ENCODE assay signal across 9 cellular contexts in genomic region chr9:121607434-121608248, GRCh38. TPM values are rescaled to one million over a fixed set of nuclear protein-coding genes. Genes with fewer than 3 reads are reported as not detected.
DNase-seq lines count a peak whose midpoint lies in the region; ATAC-seq and TF ChIP-seq lines count a peak whose summit lies in the region.
"Had no signal": no experiment of that assay in that cellular context is flagged by ENCODE, and none has a peak within 500 bp of the region (broad histone marks: within the 10 kb centered on the region; RNA-seq: fewer than 3 reads in every experiment).

No MANE protein-coding gene starts in this region.

- H3K9ac ChIP-seq in adipocyte (ENCODE audit: low read length) = no peak overlapping the region

- peak; percentile 18 for DNase-seq in DMS53 (lab: John Stamatoyannopoulos, UW)
- no peak for DNase-seq in DMS53 treated with DMSO at 0.1 percent for 48 hours (lab: John Stamatoyannopoulos, UW; ENCODE audit: unreplicated experiment)
- peak; percentile 43 for DNase-seq in adipocyte (ENCODE audit: low read depth)
- DNase-seq in right cardiac atrium = peak; percentile 73 to 85 (median 83)
- no peak for DNase-seq in tibial artery
- no peak for DNase-seq in GM19238 (ENCODE audit: insufficient read length, low spot score)
- DNase-seq: activated CD8-positive, alpha-beta memory T cell treated with anti-CD3 and anti-CD28 coated beads, Interleukin-2, amount 10 ng/mL, durations not matched to agents 7 days and 5 days had no signal

- H3K4me1 ChIP-seq in adipocyte (ENCODE audit: control insufficient read depth, insufficient read depth, low read length) (peaks cover 14% of the 10 kb centered on the region), right cardiac atrium (ENCODE audit: control insufficient read depth, insufficient read depth, low read length) (peaks cover 33% of the 10 kb centered on the region), tibial artery (peaks cover 0 to 63% (median 46%) of the 10 kb centered on the region in 4 donors)

- TF ChIP-seq CTCF in tibial artery (IDR thresholded peaks at IDR 0.05) = no peak

- peaks cover 24% of the 10 kb centered on the region for H3K27me3 ChIP-seq in adipocyte (replicated peaks; ENCODE audit: control insufficient read depth, insufficient read depth, low read length)
- no peaks in the 10 kb centered on the region for H3K27me3 ChIP-seq in right cardiac atrium (ENCODE audit: control insufficient read depth, insufficient read depth)
- H3K27me3 ChIP-seq in tibial artery = no peaks in the 10 kb centered on the region

- 15% methylated on average over 13 of the region's 13 CpGs for WGBS in right cardiac atrium

- intact Hi-C loops in right cardiac atrium (cut with DNase I) (no loop called here), tibial artery (cut with DNase I; ENCODE audit: low total_unique reads) (loop anchor here (10.0 kb wide), 1 partner anchor 167 kb away; no protein-coding TSS in a partner anchor)

- no peak overlapping the region for H3K4me3 ChIP-seq in adipocyte (ENCODE audit: low read length)
- peak overlapping the region; percentile 7 for H3K4me3 ChIP-seq in right cardiac atrium (ENCODE audit: low read length)
- peak overlapping the region in 1 of 2 donors; percentile 21 for H3K4me3 ChIP-seq in tibial artery

- H3K9me3 ChIP-seq in adipocyte (ENCODE audit: control insufficient read depth, low read length) (no peaks in the 10 kb centered on the region), right cardiac atrium (ENCODE audit: control insufficient read depth, low read length) (no peaks in the 10 kb centered on the region), tibial artery (no peaks in the 10 kb centered on the region)

- H3K27ac ChIP-seq in right cardiac atrium (ENCODE audit: low read length) = peak overlapping the region; percentile 93
- H3K27ac ChIP-seq in tibial artery = peak overlapping the region; percentile 51 to 57

- H3K36me3 ChIP-seq in adipocyte (ENCODE audit: control insufficient read depth, insufficient read depth, low read length, severe bottlenecking) (no peaks in the 10 kb centered on the region), tibial artery (no peaks in the 10 kb centered on the region)

- ATAC-seq in right cardiac atrium (peak; percentile 73 to 86), GM18870 (IDR thresholded peaks at IDR 0.05; ENCODE audit: unreplicated experiment) (no peak), HG03439 (IDR thresholded peaks at IDR 0.05; ENCODE audit: unreplicated experiment) (no peak)
- ATAC-seq: activated CD8-positive, alpha-beta memory T cell treated with anti-CD3 and anti-CD28 coated beads, Interleukin-2, amount 10 ng/mL, durations not matched to agents 7 days and 5 days had no signal

RNA-seq across cellular contexts. Expression of gene DAB2IP, which starts 43.8 kb away (rescaled TPM):
- 10 to 100 TPM; 41.7 to 55.0 (median 42.7) TPM for total RNA-seq in right cardiac atrium
- 25.5 TPM for polyA plus RNA-seq in right cardiac atrium

Comparison
In these comparisons a context has a peak if more than half of its experiments do, and no peak if none do; other contexts are left out.
1. DNase-seq: peak in DMS53 (single experiment), adipocyte (single experiment) and right cardiac atrium (3 of 3); none in DMS53 treated with DMSO at 0.1 percent for 48 hours (single experiment), tibial artery (0 of 2) and GM19238 (single experiment).
2. ATAC-seq: peak in right cardiac atrium (2 of 2); none in GM18870 (single experiment) and HG03439 (single experiment).